ENCODE assay signal across 1 cellular context in genomic region chr17:75849724-75850123, GRCh38.
TF ChIP-seq lines count a peak whose summit lies in the region.

No MANE protein-coding gene starts in this region.

TF ChIP-seq in IMR-90, 13 proteins besides CTCF, POLR2A, EP300 and RAD21:
- TF ChIP-seq MXI1 (IDR thresholded peaks at IDR 0.05; ENCODE audit: borderline replicate concordance, low read depth, low read length) (no peak), SMC3 (IDR thresholded peaks at IDR 0.05; ENCODE audit: low read depth, low read length) (no peak), RFX5 (IDR thresholded peaks at IDR 0.05; ENCODE audit: low read depth, low read length) (no peak), ELK1 (IDR thresholded peaks at IDR 0.05; ENCODE audit: borderline replicate concordance, low read depth, low read length) (no peak), RCOR1 (IDR thresholded peaks at IDR 0.05; ENCODE audit: insufficient replicate concordance, low read length) (no peak), MAFK (IDR thresholded peaks at IDR 0.05; ENCODE audit: low read depth, low read length) (no peak), CEBPB (IDR thresholded peaks at IDR 0.05; ENCODE audit: low read depth, low read length) (no peak), MAZ (IDR thresholded peaks at IDR 0.05; ENCODE audit: borderline replicate concordance, low read depth, low read length) (no peak), BHLHE40 (IDR thresholded peaks at IDR 0.05; ENCODE audit: low read depth, low read length) (no peak), CHD1 (IDR thresholded peaks at IDR 0.05; ENCODE audit: low read depth, low read length) (no peak), FOS (IDR thresholded peaks at IDR 0.05; ENCODE audit: low read depth, low read length) (no peak), NFE2L2 (IDR thresholded peaks at IDR 0.05; ENCODE audit: low read depth, low read length) (no peak)
- TF ChIP-seq, protein P1, sequence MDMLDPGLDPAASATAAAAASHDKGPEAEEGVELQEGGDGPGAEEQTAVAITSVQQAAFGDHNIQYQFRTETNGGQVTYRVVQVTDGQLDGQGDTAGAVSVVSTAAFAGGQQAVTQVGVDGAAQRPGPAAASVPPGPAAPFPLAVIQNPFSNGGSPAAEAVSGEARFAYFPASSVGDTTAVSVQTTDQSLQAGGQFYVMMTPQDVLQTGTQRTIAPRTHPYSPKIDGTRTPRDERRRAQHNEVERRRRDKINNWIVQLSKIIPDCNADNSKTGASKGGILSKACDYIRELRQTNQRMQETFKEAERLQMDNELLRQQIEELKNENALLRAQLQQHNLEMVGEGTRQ (IDR thresholded peaks at IDR 0.05; ENCODE audit: low read depth, low read length) = no peak
